Comparison of ENCODE assay signal across 23 cellular contexts in genomic region chr17:18364166-18364565, GRCh38. TPM values are rescaled to one million over a fixed set of nuclear protein-coding genes. Genes with fewer than 3 reads are reported as not detected.
DNase-seq lines count a peak whose midpoint lies in the region; ATAC-seq, FAIRE-seq and TF ChIP-seq lines count a peak whose summit lies in the region.
"Had no signal": no experiment of that assay in that cellular context is flagged by ENCODE, and none has a peak within 500 bp of the region (broad histone marks: within the 10 kb centered on the region; RNA-seq: fewer than 3 reads in every experiment).

No MANE protein-coding gene starts in this region.

- TF ChIP-seq CTCF in HEK293 (tag by site-specific recombination; IDR thresholded peaks at IDR 0.05) (no peak), K562 (IDR thresholded peaks at IDR 0.05 in 2 of 3, conservative IDR thresholded peaks at IDR 0.05 in 1 of 3; ENCODE audit: insufficient read depth in 2 of 3, low read depth in 1 of 3, low read length in 3 of 3) (no peak), testis (IDR thresholded peaks at IDR 0.05) (no peak), esophagus muscularis mucosa (IDR thresholded peaks at IDR 0.05) (no peak), chondrocyte (IDR thresholded peaks at IDR 0.05) (no peak)

- POLR2A ChIA-PET in HEK293 (lab: Yijun Ruan, JAX), result interaction anchor here (0.6 to 1.6 kb wide), 2 partner anchors 15 to 183 kb away, joined by 3 to 7 read pairs; no protein-coding TSS in a partner anchor
- POLR2A ChIA-PET in K562 (lab: Yijun Ruan, JAX), result no interaction called here

- intact Hi-C loops in K562 (cut with micrococcal nuclease) (no loop called here), testis (cut with DNase I; ENCODE audit: low total_unique reads) (loop anchor here (10.0 kb wide), 1 partner anchor 79 kb away; no protein-coding TSS in a partner anchor), esophagus muscularis mucosa (cut with DNase I) (no loop called here)

- in situ Hi-C loops in K562 (cut with MboI), result no loop called here

- peaks cover 14 to 16% of the 10 kb centered on the region in 2 experiments; a peak in 2 of 3 replicates for H3K36me3 ChIP-seq in HEK293 (ENCODE audit: control insufficient read depth in 2 of 2, insufficient read depth in 1 of 2, low read length in 2 of 2)
- H3K36me3 ChIP-seq in K562 (ENCODE audit: control insufficient read depth, insufficient read depth, low read length), result peaks cover 5% of the 10 kb centered on the region; the same call in 1 of the 3 replicates
- H3K36me3 ChIP-seq in testis (ENCODE audit: low read depth, missing control alignments), result no peaks in the 10 kb centered on the region
- peaks cover 0 to 15% (median under 1%) of the 10 kb centered on the region in 4 donors for H3K36me3 ChIP-seq in esophagus muscularis mucosa
- H3K36me3 ChIP-seq: adrenal gland, brain microvascular endothelial cell, SJSA1, upper lobe of right lung had no signal

- FAIRE-seq in K562 (lab: Jason Lieb, UNC), result no peak
- FAIRE-seq: endometrium had no signal

- no peak for TF ChIP-seq EP300 in K562 (IDR thresholded peaks at IDR 0.05; ENCODE audit: low read length)
- no peak for TF ChIP-seq EP300 in esophagus muscularis mucosa (IDR thresholded peaks at IDR 0.05)

- H3K4me1 ChIP-seq in HEK293 (ENCODE audit: control insufficient read depth, insufficient read depth, low read length) (no peaks in the 10 kb centered on the region), K562 (replicated peaks in 1 of 2; ENCODE audit: control insufficient read depth in 2 of 2, insufficient read depth in 2 of 2, low read length in 2 of 2) (peaks cover 0 to 14% of the 10 kb centered on the region in 2 experiments; a peak in 3 of 5 replicates), testis (peaks cover 7% of the 10 kb centered on the region), esophagus muscularis mucosa (peaks cover 15 to 28% (median 23%) of the 10 kb centered on the region in 4 donors)

- H3K9me1 ChIP-seq in K562 (ENCODE audit: control insufficient read depth, insufficient read depth, low read length), result no peaks in the 10 kb centered on the region

- H3K4me3 Mint-ChIP-seq in activated CD8-positive, alpha-beta memory T cell treated with anti-CD3 and anti-CD28 coated beads, Interleukin-2, amount 10 ng/mL, durations not matched to agents 7 days and 5 days, result peak overlapping the region; percentile 9
- H3K4me3 Mint-ChIP-seq in chondrocyte (ENCODE audit: unreplicated experiment), result no peak overlapping the region

- peak overlapping the region; percentile 95; the same call in 1 of the 2 replicates for H2AFZ ChIP-seq in K562 (ENCODE audit: low read depth, low read length)

- no peak overlapping the region for H3K4me2 ChIP-seq in K562 (ENCODE audit: insufficient read depth, low read length)

- H3K27ac ChIP-seq in HEK293 (ENCODE audit: extremely low read depth, low read depth, low read length), result no peak overlapping the region
- no peak overlapping the region for H3K27ac ChIP-seq in K562 (ENCODE audit: extremely low read depth, low read depth, low read length)
- no peak overlapping the region for H3K27ac ChIP-seq in testis
- peak overlapping the region in 1 of 4 donors; percentile 89 for H3K27ac ChIP-seq in esophagus muscularis mucosa (replicated peaks in 1 of 4)
- H3K27ac ChIP-seq: adrenal gland, brain microvascular endothelial cell, foreskin keratinocyte, SJSA1 had no signal

- H3K27me3 ChIP-seq in K562 (ENCODE audit: control insufficient read depth in 2 of 2, insufficient read depth in 2 of 2, low read length in 2 of 2) (no peaks in the 10 kb centered on the region), testis (no peaks in the 10 kb centered on the region), esophagus muscularis mucosa (no peaks in the 10 kb centered on the region)
- H3K27me3 ChIP-seq: brain microvascular endothelial cell, esophagus squamous epithelium, foreskin keratinocyte, heart left ventricle, SJSA1, upper lobe of right lung had no signal

- TF ChIP-seq POLR2A in K562 (conservative IDR thresholded peaks at IDR 0.05), result no peak
- no peak for TF ChIP-seq POLR2A in testis (IDR thresholded peaks at IDR 0.05)
- no peak for TF ChIP-seq POLR2A in esophagus muscularis mucosa (IDR thresholded peaks at IDR 0.05; ENCODE audit: low read depth)

- peaks cover 22% of the 10 kb centered on the region for H3K4me1 Mint-ChIP-seq in activated CD8-positive, alpha-beta memory T cell treated with anti-CD3 and anti-CD28 coated beads, Interleukin-2, amount 10 ng/mL, durations not matched to agents 7 days and 5 days
- peaks cover 10% of the 10 kb centered on the region for H3K4me1 Mint-ChIP-seq in chondrocyte (ENCODE audit: low read depth)

- no peaks in the 10 kb centered on the region for H3K27me3 Mint-ChIP-seq in activated CD8-positive, alpha-beta memory T cell treated with anti-CD3 and anti-CD28 coated beads, Interleukin-2, amount 10 ng/mL, durations not matched to agents 7 days and 5 days
- H3K27me3 Mint-ChIP-seq in chondrocyte (ENCODE audit: low read depth), result peaks cover 3% of the 10 kb centered on the region
- H3K27me3 Mint-ChIP-seq: activated B cell treated with CpG ODN at 0.5 μM for 24 hours had no signal

- no peak overlapping the region for H3K9ac ChIP-seq in K562 (ENCODE audit: insufficient read depth in 1 of 2, low read depth in 2 of 2, low read length in 2 of 2)

- H3K9me3 ChIP-seq in HEK293 (ENCODE audit: control insufficient read depth, insufficient read depth, low read depth, low read length) (no peaks in the 10 kb centered on the region), K562 (replicated peaks; ENCODE audit: control insufficient read depth, insufficient read depth, low read depth, low read length) (no peaks in the 10 kb centered on the region), testis (no peaks in the 10 kb centered on the region), esophagus muscularis mucosa (no peaks in the 10 kb centered on the region)
- H3K9me3 ChIP-seq: adrenal gland, esophagus squamous epithelium, lower lobe of right lung, SJSA1, upper lobe of right lung had no signal

- H4K20me1 ChIP-seq in K562 (replicated peaks; ENCODE audit: control insufficient read depth, insufficient read depth, low read length), result no peaks in the 10 kb centered on the region

- ATAC-seq in activated CD8-positive, alpha-beta memory T cell treated with anti-CD3 and anti-CD28 coated beads, Interleukin-2, amount 10 ng/mL, durations not matched to agents 7 days and 5 days, result no peak
- no peak for ATAC-seq in K562

- no peak for DNase-seq in activated CD8-positive, alpha-beta memory T cell treated with anti-CD3 and anti-CD28 coated beads, Interleukin-2, amount 10 ng/mL, durations not matched to agents 7 days and 5 days
- no peak for DNase-seq in activated CD8-positive, alpha-beta memory T cell treated with anti-CD3 and anti-CD28 coated beads, Interleukin-2, amount 50 U/mL, for 4 hours
- DNase-seq in K562 (ENCODE audit: extremely low read depth in 1 of 4, low spot score in 3 of 4), result no peak
- no peak for DNase-seq in testis
- no peak for DNase-seq in esophagus muscularis mucosa (ENCODE audit: extremely low spot score)
- no peak for DNase-seq in mucosa of gallbladder (ENCODE audit: low spot score)
- DNase-seq in chondrocyte (ENCODE audit: low spot score), result no peak

- BruUV-seq in K562 (replicated peaks; lab: Mats Ljungman, UMichigan), result no TSS peak

- 64% methylated on average over 6 of the region's 6 CpGs for WGBS in K562 (ENCODE audit: insufficient coverage, low coverage, missing lambda C conversion rate)
- 63 to 64% methylated on average over 6 of the region's 6 CpGs for WGBS in testis, 2 donors
- WGBS in esophagus muscularis mucosa, result 92% methylated on average over 6 of the region's 6 CpGs

- H3K36me3 Mint-ChIP-seq in activated CD8-positive, alpha-beta memory T cell treated with anti-CD3 and anti-CD28 coated beads, Interleukin-2, amount 10 ng/mL, durations not matched to agents 7 days and 5 days, result peaks cover 8% of the 10 kb centered on the region
- H3K36me3 Mint-ChIP-seq in chondrocyte (ENCODE audit: low read depth), result no peaks in the 10 kb centered on the region
- H3K36me3 Mint-ChIP-seq: natural killer cell had no signal

- no peak overlapping the region for H3K27ac Mint-ChIP-seq in activated CD8-positive, alpha-beta memory T cell treated with anti-CD3 and anti-CD28 coated beads, Interleukin-2, amount 10 ng/mL, durations not matched to agents 7 days and 5 days
- no peak overlapping the region for H3K27ac Mint-ChIP-seq in chondrocyte (ENCODE audit: unreplicated experiment)
- H3K27ac Mint-ChIP-seq: activated T-helper 1 cell treated with anti-CD3 and anti-CD28 coated beads, Interleukin-12 subunit alpha, Interleukin-12 subunit beta, Interleukin-2, Interleukin-4 antibody, amounts not matched to agents 30 ng/mL and 10 ng/mL and 1 ng/mL, durations not matched to agents 14 hours and 24 hours and 36 hours had no signal

- no peak for TF ChIP-seq RAD21 in K562 (CRISPR knock-in tag; conservative IDR thresholded peaks at IDR 0.05 in 1 of 2, IDR thresholded peaks at IDR 0.05 in 1 of 2)

- H3K79me2 ChIP-seq in K562 (ENCODE audit: control insufficient read depth, insufficient read depth, low read length), result peaks cover 18% of the 10 kb centered on the region

- H3K4me3 ChIP-seq in HEK293 (ENCODE audit: low read depth, low read length), result no peak overlapping the region
- no peak overlapping the region for H3K4me3 ChIP-seq in K562
- peak overlapping the region; percentile 54 to 93 for H3K4me3 ChIP-seq in testis
- H3K4me3 ChIP-seq in esophagus muscularis mucosa, result peak overlapping the region in 1 of 4 donors; percentile 86

- CTCF ChIA-PET in activated CD8-positive, alpha-beta memory T cell treated with anti-CD3 and anti-CD28 coated beads, Interleukin-2, amount 10 ng/mL, durations not matched to agents 7 days and 5 days (lab: Charles Lee), result no interaction called here
- CTCF ChIA-PET in HEK293 (lab: Yijun Ruan, JAX), result no interaction called here
- CTCF ChIA-PET in K562 (lab: Yijun Ruan, JAX; ENCODE audit: low intra/inter-chr PET ratio), result no interaction called here

- H3K9me3 Mint-ChIP-seq in activated CD8-positive, alpha-beta memory T cell treated with anti-CD3 and anti-CD28 coated beads, Interleukin-2, amount 10 ng/mL, durations not matched to agents 7 days and 5 days (ENCODE audit: low read depth), result no peaks in the 10 kb centered on the region
- H3K9me3 Mint-ChIP-seq in chondrocyte (ENCODE audit: low read depth), result no peaks in the 10 kb centered on the region
- H3K9me3 Mint-ChIP-seq: activated B cell treated with CpG ODN at 0.5 μM for 24 hours; activated T-helper 1 cell treated with anti-CD3 and anti-CD28 coated beads, Interleukin-12 subunit alpha, Interleukin-12 subunit beta, Interleukin-2, Interleukin-4 antibody, amounts not matched to agents 30 ng/mL and 10 ng/mL and 1 ng/mL, durations not matched to agents 14 hours and 24 hours and 36 hours; H9; natural killer cell had no signal

RNA-seq across cellular contexts. Expression of gene SHMT1, which starts 0.8 kb away (rescaled TPM):
- total RNA-seq in activated CD8-positive, alpha-beta memory T cell treated with anti-CD3 and anti-CD28 coated beads, Interleukin-2, amount 10 ng/mL, durations not matched to agents 7 days and 5 days, result 10 to 100 TPM; 60.3 to 66.5 TPM
- 38.5 and 63.2 TPM in 2 replicates for total RNA-seq in K562 (2011; cell fraction: chromatin; rRNA removed; ENCODE audit: low replicate concordance)
- 29.9 and 31.7 TPM in 2 replicates for total RNA-seq in K562 (2011; cell fraction: nucleolus; rRNA removed)
- 36.2 and 36.6 TPM in 2 replicates for total RNA-seq in K562 (2011; cell fraction: nucleoplasm; rRNA removed)
- 23.3 and 29.8 TPM in 2 replicates for total RNA-seq in K562 (2014; rRNA removed)
- total RNA-seq in K562 (2014; rRNA removed; fragmentation: Illumina TruSeq; extraction: Trizol), result 15.7 and 18.0 TPM in 2 replicates
- 23.9 and 26.5 TPM in 2 replicates for total RNA-seq in K562 (2015; rRNA removed; fragmentation: Illumina TruSeq; extraction: Trizol)
- 30.7 and 31.2 TPM in 2 replicates for total RNA-seq in K562 (2021)
- polyA plus RNA-seq in K562 (2011; rRNA removed), result 18.1 and 20.0 TPM in 2 replicates
- 21.9 and 29.0 TPM in 2 replicates for polyA plus RNA-seq in K562 (2011; cell fraction: cytosol; rRNA removed)
- polyA plus RNA-seq in K562 (2011; cell fraction: nucleus; rRNA removed), result 20.7 and 22.9 TPM in 2 replicates
- polyA plus RNA-seq in K562 (2012), result 21.8 and 26.1 TPM in 2 replicates
- polyA plus RNA-seq in K562 (2014; fragmentation: Illumina TruSeq; extraction: Trizol), result 25.4 and 30.2 TPM in 2 replicates
- 1 to 10 TPM; 3.3 to 5.6 TPM for polyA plus RNA-seq in K562 (2014; fragmentation: Nextera tagmentation; extraction: Ambion mirVana)
- 23.9 and 26.1 TPM in 2 replicates for polyA plus RNA-seq in K562 (2014; rRNA removed)
- 12.8 and 14.1 TPM in 2 replicates for polyA minus RNA-seq in K562 (2011; rRNA and poly(A)+ RNA removed)
- polyA minus RNA-seq in K562 (2011; cell fraction: cytosol; rRNA and poly(A)+ RNA removed), result 13.5 and 17.3 TPM in 2 replicates
- 11.6 and 15.1 TPM in 2 replicates for polyA minus RNA-seq in K562 (2011; cell fraction: nucleus; rRNA and poly(A)+ RNA removed)
- 10 to 100 TPM; 36.4 to 48.1 TPM for total RNA-seq in testis
- polyA plus RNA-seq in testis (ENCODE audit: insufficient read depth, low read depth, low replicate concordance), result 45.9 TPM
- total RNA-seq in esophagus muscularis mucosa, result 10 to 100 TPM; 17.4 to 30.6 (median 24.0) TPM
- 28.0 TPM for total RNA-seq in mucosa of gallbladder
- total RNA-seq in chondrocyte, result 3.9 to 5.9 TPM (median 4.2 TPM) in 3 replicates

RNA-seq across cellular contexts. Expression of gene EVPLL, which starts 13.4 kb away (rescaled TPM):
- not detected for total RNA-seq in activated CD8-positive, alpha-beta memory T cell treated with anti-CD3 and anti-CD28 coated beads, Interleukin-2, amount 10 ng/mL, durations not matched to agents 7 days and 5 days
- not detected in 2 replicates for total RNA-seq in K562 (2011; cell fraction: chromatin; rRNA removed; ENCODE audit: low replicate concordance)
- total RNA-seq in K562 (2011; cell fraction: nucleolus; rRNA removed), result not detected in 2 replicates
- total RNA-seq in K562 (2011; cell fraction: nucleoplasm; rRNA removed), result not detected in 2 replicates
- not detected in 2 replicates for total RNA-seq in K562 (2014; rRNA removed)
- not detected in 2 replicates for total RNA-seq in K562 (2014; rRNA removed; fragmentation: Illumina TruSeq; extraction: Trizol)
- not detected in 2 replicates for total RNA-seq in K562 (2015; rRNA removed; fragmentation: Illumina TruSeq; extraction: Trizol)
- total RNA-seq in K562 (2021), result not detected in 2 replicates
- not detected in 2 replicates for polyA plus RNA-seq in K562 (2011; rRNA removed)
- polyA plus RNA-seq in K562 (2011; cell fraction: cytosol; rRNA removed), result not detected in 2 replicates
- not detected in 2 replicates for polyA plus RNA-seq in K562 (2011; cell fraction: nucleus; rRNA removed)
- not detected in 2 replicates for polyA plus RNA-seq in K562 (2012)
- polyA plus RNA-seq in K562 (2014; fragmentation: Illumina TruSeq; extraction: Trizol), result not detected in 2 replicates
- not detected for polyA plus RNA-seq in K562 (2014; fragmentation: Nextera tagmentation; extraction: Ambion mirVana)
- polyA plus RNA-seq in K562 (2014; rRNA removed), result not detected in 2 replicates
- not detected in 2 replicates for polyA minus RNA-seq in K562 (2011; rRNA and poly(A)+ RNA removed)
- polyA minus RNA-seq in K562 (2011; cell fraction: cytosol; rRNA and poly(A)+ RNA removed), result not detected in 2 replicates
- not detected in 2 replicates for polyA minus RNA-seq in K562 (2011; cell fraction: nucleus; rRNA and poly(A)+ RNA removed)
- total RNA-seq in testis, result 1 to 10 TPM; 1.7 to 2.7 TPM
- polyA plus RNA-seq in testis (ENCODE audit: insufficient read depth, low read depth, low replicate concordance), result 2.5 TPM
- total RNA-seq in esophagus muscularis mucosa, result not detected
- 0.14 TPM for total RNA-seq in mucosa of gallbladder
- total RNA-seq in chondrocyte, result not detected in 3 replicates
- total RNA-seq: activated B cell treated with CpG ODN at 0.5 μM for 24 hours; activated T-helper 1 cell treated with anti-CD3 and anti-CD28 coated beads, Interleukin-12 subunit alpha, Interleukin-12 subunit beta, Interleukin-2, Interleukin-4 antibody, amounts not matched to agents 30 ng/mL and 10 ng/mL and 1 ng/mL, durations not matched to agents 14 hours and 24 hours and 36 hours; adrenal gland; dermis microvascular lymphatic vessel endothelial cell; heart left ventricle; osteocyte; SJSA1 had no signal
- polyA plus RNA-seq: heart left ventricle had no signal

RNA-seq across cellular contexts. Expression of gene SMCR8, which starts 49.1 kb away (rescaled TPM):
- 10 to 100 TPM; 27.5 to 31.3 TPM for total RNA-seq in activated CD8-positive, alpha-beta memory T cell treated with anti-CD3 and anti-CD28 coated beads, Interleukin-2, amount 10 ng/mL, durations not matched to agents 7 days and 5 days
- total RNA-seq in K562 (2011; cell fraction: chromatin; rRNA removed; ENCODE audit: low replicate concordance), result 11.8 and 21.8 TPM in 2 replicates
- total RNA-seq in K562 (2011; cell fraction: nucleolus; rRNA removed), result 11.7 and 16.5 TPM in 2 replicates
- total RNA-seq in K562 (2011; cell fraction: nucleoplasm; rRNA removed), result 10.4 and 12.3 TPM in 2 replicates
- 4.9 and 6.4 TPM in 2 replicates for total RNA-seq in K562 (2014; rRNA removed)
- total RNA-seq in K562 (2014; rRNA removed; fragmentation: Illumina TruSeq; extraction: Trizol), result 4.9 and 5.3 TPM in 2 replicates
- total RNA-seq in K562 (2015; rRNA removed; fragmentation: Illumina TruSeq; extraction: Trizol), result 7.2 and 7.5 TPM in 2 replicates
- total RNA-seq in K562 (2021), result 7.8 and 8.8 TPM in 2 replicates
- 3.8 and 3.9 TPM in 2 replicates for polyA plus RNA-seq in K562 (2011; rRNA removed)
- polyA plus RNA-seq in K562 (2011; cell fraction: cytosol; rRNA removed), result 3.5 and 3.6 TPM in 2 replicates
- 3.0 and 4.5 TPM in 2 replicates for polyA plus RNA-seq in K562 (2011; cell fraction: nucleus; rRNA removed)
- 6.3 and 7.8 TPM in 2 replicates for polyA plus RNA-seq in K562 (2012)
- polyA plus RNA-seq in K562 (2014; fragmentation: Illumina TruSeq; extraction: Trizol), result 7.1 and 7.3 TPM in 2 replicates
- under 1 TPM; 0.25 to 0.37 TPM for polyA plus RNA-seq in K562 (2014; fragmentation: Nextera tagmentation; extraction: Ambion mirVana)
- 3.2 and 4.3 TPM in 2 replicates for polyA plus RNA-seq in K562 (2014; rRNA removed)
- 6.5 and 7.5 TPM in 2 replicates for polyA minus RNA-seq in K562 (2011; rRNA and poly(A)+ RNA removed)
- 5.4 and 5.6 TPM in 2 replicates for polyA minus RNA-seq in K562 (2011; cell fraction: cytosol; rRNA and poly(A)+ RNA removed)
- 5.1 and 6.4 TPM in 2 replicates for polyA minus RNA-seq in K562 (2011; cell fraction: nucleus; rRNA and poly(A)+ RNA removed)
- total RNA-seq in testis, result 10 to 100 TPM; 25.0 to 27.7 TPM
- polyA plus RNA-seq in testis (ENCODE audit: insufficient read depth, low read depth, low replicate concordance), result 20.3 TPM
- total RNA-seq in esophagus muscularis mucosa, result 10 to 100 TPM; 13.3 to 20.5 (median 17.3) TPM
- 19.4 TPM for total RNA-seq in mucosa of gallbladder
- total RNA-seq in chondrocyte, result 15.5 to 16.1 TPM (median 15.7 TPM) in 3 replicates

RNA-seq across cellular contexts. Expression of gene TOP3A, which starts 49.4 kb away (rescaled TPM):
- total RNA-seq in activated CD8-positive, alpha-beta memory T cell treated with anti-CD3 and anti-CD28 coated beads, Interleukin-2, amount 10 ng/mL, durations not matched to agents 7 days and 5 days, result 10 to 100 TPM; 75.9 to 78.4 TPM
- total RNA-seq in K562 (2011; cell fraction: chromatin; rRNA removed; ENCODE audit: low replicate concordance), result 134 and 180 TPM in 2 replicates
- 87.6 and 109 TPM in 2 replicates for total RNA-seq in K562 (2011; cell fraction: nucleolus; rRNA removed)
- 107 and 108 TPM in 2 replicates for total RNA-seq in K562 (2011; cell fraction: nucleoplasm; rRNA removed)
- total RNA-seq in K562 (2014; rRNA removed), result 25.5 and 33.2 TPM in 2 replicates
- total RNA-seq in K562 (2014; rRNA removed; fragmentation: Illumina TruSeq; extraction: Trizol), result 24.7 and 25.6 TPM in 2 replicates
- 27.0 and 30.0 TPM in 2 replicates for total RNA-seq in K562 (2015; rRNA removed; fragmentation: Illumina TruSeq; extraction: Trizol)
- total RNA-seq in K562 (2021), result 48.2 and 49.7 TPM in 2 replicates
- 18.3 and 23.0 TPM in 2 replicates for polyA plus RNA-seq in K562 (2011; rRNA removed)
- polyA plus RNA-seq in K562 (2011; cell fraction: cytosol; rRNA removed), result 10.3 and 14.3 TPM in 2 replicates
- polyA plus RNA-seq in K562 (2011; cell fraction: nucleus; rRNA removed), result 28.2 and 40.0 TPM in 2 replicates
- polyA plus RNA-seq in K562 (2012), result 21.5 and 22.5 TPM in 2 replicates
- 25.8 TPM in 2 replicates for polyA plus RNA-seq in K562 (2014; fragmentation: Illumina TruSeq; extraction: Trizol)
- polyA plus RNA-seq in K562 (2014; fragmentation: Nextera tagmentation; extraction: Ambion mirVana), result 1 to 10 TPM; 5.2 to 7.6 TPM
- polyA plus RNA-seq in K562 (2014; rRNA removed), result 16.4 and 22.7 TPM in 2 replicates
- 40.2 and 45.8 TPM in 2 replicates for polyA minus RNA-seq in K562 (2011; rRNA and poly(A)+ RNA removed)
- 20.1 and 24.0 TPM in 2 replicates for polyA minus RNA-seq in K562 (2011; cell fraction: cytosol; rRNA and poly(A)+ RNA removed)
- polyA minus RNA-seq in K562 (2011; cell fraction: nucleus; rRNA and poly(A)+ RNA removed), result 33.1 and 42.0 TPM in 2 replicates
- total RNA-seq in testis, result 10 to 100 TPM; 56.9 to 97.9 TPM
- polyA plus RNA-seq in testis (ENCODE audit: insufficient read depth, low read depth, low replicate concordance), result 34.0 TPM
- total RNA-seq in esophagus muscularis mucosa, result 10 to 100 TPM; 21.2 to 33.5 (median 21.8) TPM
- 25.6 TPM for total RNA-seq in mucosa of gallbladder
- 37.3 to 49.4 TPM (median 37.7 TPM) in 3 replicates for total RNA-seq in chondrocyte

Comparison
In these comparisons a context has a peak if more than half of its experiments do, and no peak if none do; other contexts are left out.
1. H3K4me3 ChIP-seq: peak in testis (2 of 2); none in HEK293 (single experiment) and K562 (single experiment).